8 cellular contexts compared by ENCODE assay signal in the genomic region with DNA sequence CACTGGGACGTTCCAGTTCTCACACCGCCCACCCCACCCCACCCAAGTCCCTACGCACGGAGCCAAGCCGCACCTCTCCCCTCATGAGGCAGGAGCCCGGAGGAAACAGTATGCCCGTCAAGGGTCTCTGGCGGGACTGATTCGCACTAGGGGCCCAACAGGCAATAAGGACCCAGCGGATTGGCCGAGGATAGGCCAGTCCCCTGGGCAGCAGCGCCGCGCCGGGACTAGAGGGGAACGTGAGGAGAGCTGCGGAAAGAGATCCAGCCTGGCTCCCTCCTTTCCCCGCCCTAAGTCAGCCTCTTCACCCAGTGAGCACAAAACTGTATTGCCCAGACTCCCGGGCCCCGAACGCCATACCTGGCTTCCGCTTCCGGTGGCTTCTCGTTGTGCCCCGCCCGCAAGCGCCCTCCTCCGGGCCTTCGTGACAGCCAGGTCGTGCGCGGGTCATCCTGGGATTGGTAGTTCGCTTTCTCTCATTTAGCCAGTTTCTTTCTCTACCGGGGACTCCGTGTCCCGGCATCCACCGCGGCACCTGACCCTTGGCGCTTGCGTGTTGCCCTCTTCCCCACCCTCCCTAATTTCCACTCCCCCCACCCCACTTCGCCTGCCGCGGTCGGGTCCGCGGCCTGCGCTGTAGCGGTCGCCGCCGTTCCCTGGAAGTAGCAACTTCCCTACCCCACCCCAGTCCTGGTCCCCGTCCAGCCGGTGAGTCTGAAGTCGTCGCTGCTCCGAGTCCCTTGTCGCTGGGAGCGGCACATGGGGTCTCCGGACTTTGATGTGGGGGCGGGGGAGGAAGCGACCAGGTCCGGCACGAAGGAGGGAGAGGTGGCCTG. TPM values are rescaled to one million over a fixed set of nuclear protein-coding genes. Genes with fewer than 3 reads are reported as not detected.
DNase-seq lines count a peak whose midpoint lies in the region; ATAC-seq and TF ChIP-seq lines count a peak whose summit lies in the region.

Gene CSNK2B (plus strand): TSS at position 580 of the 836 bp plus-strand sequence. CDS start 752 bp downstream, outside the sequence.

- CTCF ChIA-PET in PC-3 (lab: Charles Lee): no interaction called here

- ATAC-seq in GM21576 (IDR thresholded peaks at IDR 0.05; ENCODE audit: unreplicated experiment): peak; percentile 69
- ATAC-seq in PC-3: peak; percentile 80

- DNase-seq in DMS153 (lab: John Stamatoyannopoulos, UW) (peak; percentile 95), PC-3 (peak; percentile 97), activated T-cell treated with anti-CD3 and anti-CD28 coated beads for 48 hours (ENCODE audit: low read depth) (peak; percentile 95), epithelial cell of proximal tubule (ENCODE audit: low read depth) (peak; percentile 77)
- DNase-seq in stimulated activated CD8-positive, alpha-beta memory T cell treated with anti-CD3 and anti-CD28 coated beads, Interleukin-7, amount 100 ng/mL, for 1 hour (ENCODE audit: low read depth in 2 of 2): peak; percentile 96 to 97

- no peaks in the 10 kb centered on the region for H3K27me3 ChIP-seq in PC-3 (ENCODE audit: low read length)
- H3K27me3 ChIP-seq in mucosa of stomach (ENCODE audit: control insufficient read depth, insufficient read depth, low read length): no peaks in the 10 kb centered on the region

- no peaks in the 10 kb centered on the region for H4K20me1 ChIP-seq in PC-3 (ENCODE audit: low read length)

- H3K36me3 ChIP-seq in PC-3 (ENCODE audit: low read depth, low read length) (peaks cover 37% of the 10 kb centered on the region), mucosa of stomach (ENCODE audit: control insufficient read depth, insufficient read depth, low read length) (peaks cover 16% of the 10 kb centered on the region)

- H3K4me3 ChIP-seq in PC-3 (ENCODE audit: low read length): peak within 1 kb of the TSS; percentile 92
- H3K4me3 ChIP-seq in epithelial cell of proximal tubule (ENCODE audit: low read depth, low read length): peak within 1 kb of the TSS; percentile 98
- H3K4me3 ChIP-seq in mucosa of stomach (ENCODE audit: low read length): peak within 1 kb of the TSS; percentile 90

- peak within 1 kb of the TSS; percentile 93 for H3K27ac ChIP-seq in PC-3 (ENCODE audit: low read length)

- H3K9me3 ChIP-seq in PC-3 (ENCODE audit: low read length) (no peaks in the 10 kb centered on the region), mucosa of stomach (ENCODE audit: control insufficient read depth, low read length) (no peaks in the 10 kb centered on the region)

- intact Hi-C loops in PC-3 (cut with micrococcal nuclease): loop anchor here (1.0 to 5.0 kb wide), 2 partner anchors 45 to 118 kb away; partner anchors contain the start of genes ATP6V1G2, NFKBIL1 and PRRC2A

- no peak for TF ChIP-seq EP300 in Ishikawa (IDR thresholded peaks at IDR 0.05; ENCODE audit: borderline replicate concordance)

- no TSS peak for BruUV-seq in PC-3 (replicated peaks; lab: Mats Ljungman, UMichigan)

- H2AFZ ChIP-seq in PC-3 (ENCODE audit: low read length): peak within 1 kb of the TSS; percentile 75

- TF ChIP-seq CTCF in PC-3 (conservative IDR thresholded peaks at IDR 0.05; ENCODE audit: low read depth, low read length) (no peak), epithelial cell of proximal tubule (conservative IDR thresholded peaks at IDR 0.05; ENCODE audit: low read depth, low read length) (no peak)

- peak within 1 kb of the TSS; percentile 99 for H3K4me2 ChIP-seq in PC-3 (ENCODE audit: low read length)

- POLR2A ChIA-PET in PC-3 (lab: Charles Lee; ENCODE audit: unreplicated experiment): interaction anchor here (0.7 to 0.8 kb wide), 3 partner anchors 56 to 162 kb away, joined by 4 to 7 read pairs (median 6); partner anchors contain the start of genes HSPA1B and LY6G6C

- no peak for TF ChIP-seq RAD21 in Ishikawa (IDR thresholded peaks at IDR 0.05; ENCODE audit: low read depth)

- peaks cover 52% of the 10 kb centered on the region for H3K79me2 ChIP-seq in PC-3 (ENCODE audit: low read length)

- H3K9ac ChIP-seq in PC-3 (ENCODE audit: low read length) (peak within 1 kb of the TSS; percentile 96), mucosa of stomach (ENCODE audit: low read length) (peak within 1 kb of the TSS; percentile 92)

- H3F3A ChIP-seq in PC-3 (ENCODE audit: low read length, unreplicated experiment): no peaks in the 10 kb centered on the region

- H3K9me2 ChIP-seq in PC-3 (replicated peaks; ENCODE audit: low read length): no peaks in the 10 kb centered on the region

- peaks cover 27% of the 10 kb centered on the region for H3K4me1 ChIP-seq in PC-3 (ENCODE audit: insufficient read depth, low read length)
- peaks cover 24% of the 10 kb centered on the region for H3K4me1 ChIP-seq in mucosa of stomach (ENCODE audit: control insufficient read depth, insufficient read depth, low read length)

TF ChIP-seq in Ishikawa, 13 proteins besides CTCF, POLR2A, EP300 and RAD21:
- TF ChIP-seq REST (IDR thresholded peaks at IDR 0.05; ENCODE audit: low read depth): no peak
- no peak for TF ChIP-seq TEAD4 (IDR thresholded peaks at IDR 0.05)
- TF ChIP-seq YY1 (IDR thresholded peaks at IDR 0.05; ENCODE audit: low read depth): peak; percentile 60; the same call in 1 of the 2 replicates
- peak; percentile 80; the same call in 1 of the 2 replicates for TF ChIP-seq ZBTB7A (IDR thresholded peaks at IDR 0.05; ENCODE audit: low read depth)
- no peak; the same call in 1 of the 2 replicates for TF ChIP-seq EGR1 (IDR thresholded peaks at IDR 0.05)
- TF ChIP-seq, protein P1, sequence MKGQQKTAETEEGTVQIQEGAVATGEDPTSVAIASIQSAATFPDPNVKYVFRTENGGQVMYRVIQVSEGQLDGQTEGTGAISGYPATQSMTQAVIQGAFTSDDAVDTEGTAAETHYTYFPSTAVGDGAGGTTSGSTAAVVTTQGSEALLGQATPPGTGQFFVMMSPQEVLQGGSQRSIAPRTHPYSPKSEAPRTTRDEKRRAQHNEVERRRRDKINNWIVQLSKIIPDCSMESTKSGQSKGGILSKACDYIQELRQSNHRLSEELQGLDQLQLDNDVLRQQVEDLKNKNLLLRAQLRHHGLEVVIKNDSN (IDR thresholded peaks at IDR 0.05): peak; percentile 77
- peak; percentile 42; the same call in 1 of the 2 replicates for TF ChIP-seq TCF12 (IDR thresholded peaks at IDR 0.05; ENCODE audit: low read depth)
- no peak for TF ChIP-seq CEBPB (IDR thresholded peaks at IDR 0.05)
- TF ChIP-seq TAF1 (IDR thresholded peaks at IDR 0.05; ENCODE audit: low read depth): peak; percentile 75; the same call in 1 of the 2 replicates
- TF ChIP-seq NFIC (IDR thresholded peaks at IDR 0.05): no peak; the same call in 1 of the 2 replicates
- no peak for TF ChIP-seq FOXM1 (IDR thresholded peaks at IDR 0.05; ENCODE audit: borderline replicate concordance, low read depth)
- TF ChIP-seq MAX (IDR thresholded peaks at IDR 0.05): peak; percentile 27; the same call in 1 of the 2 replicates
- TF ChIP-seq CREB1 (IDR thresholded peaks at IDR 0.05; ENCODE audit: low read depth): peak; percentile 78; the same call in 1 of the 2 replicates
TF ChIP-seq in Ishikawa: peak in this region for 7.

RNA-seq across cellular contexts. Expression of gene CSNK2B, which starts in this region (rescaled TPM):
- total RNA-seq in PC-3 (2014; rRNA removed) (227 and 267 TPM in 2 replicates), epithelial cell of proximal tubule (313 and 435 TPM in 2 replicates)

Comparison
In these comparisons a context has a peak if more than half of its experiments do, and no peak if none do; other contexts are left out.
1. Peak in every context shown above with its lines: DNase-seq, ATAC-seq, H3K4me3 ChIP-seq and H3K27ac ChIP-seq.